ENCODE assay signal across 29 cellular contexts in genomic region chr6:77092971-77093370, GRCh38.
A peak's percentile ranks its signal among the peaks of the same experiment; 100 is the strongest.
DNase-seq lines count a peak whose midpoint lies in the region; ATAC-seq and TF ChIP-seq lines count a peak whose summit lies in the region.
"Had no signal": no experiment of that assay in that cellular context is flagged by ENCODE, and none has a peak within 500 bp of the region (broad histone marks: within the 10 kb centered on the region; RNA-seq: fewer than 3 reads in every experiment).

No MANE protein-coding gene starts in this region.

- H3K4me1 ChIP-seq in cardiac muscle cell (ENCODE audit: low read depth) (peaks cover 7% of the 10 kb centered on the region), right atrium auricular region (peaks cover 0 to 2% of the 10 kb centered on the region in 2 donors)
- H3K4me1 ChIP-seq: BLaER1 treated with 17β-estradiol and CSF1 and Interleukin-3, amounts not matched to agents 10 nM and 100 nM; esophagus muscularis mucosa; spleen; transverse colon had no signal

- H3K27me3 ChIP-seq in cardiac muscle cell, result no peaks in the 10 kb centered on the region
- no peaks in the 10 kb centered on the region for H3K27me3 ChIP-seq in right atrium auricular region
- no peaks in the 10 kb centered on the region for H3K27me3 ChIP-seq in brain microvascular endothelial cell (replicated peaks)
- H3K27me3 ChIP-seq: BLaER1 treated with 17β-estradiol and CSF1 and Interleukin-3, amounts not matched to agents 10 nM and 100 nM; esophagus muscularis mucosa; hepatocyte; spleen; transverse colon had no signal

- no peak for ATAC-seq in natural killer cell treated with Interleukin-12 subunit alpha and Interleukin-12 subunit beta and Interleukin-15 and Interleukin-18, amount 100 ng/mL, for 72 hours
- ATAC-seq: GM23338; left ventricle myocardium superior; stimulated activated naive CD8-positive, alpha-beta T cell treated with anti-CD3 and anti-CD28 coated beads, Interleukin-15, amount 100 ng/mL, for 72 hours had no signal

- H3K4me1 Mint-ChIP-seq in natural killer cell treated with Interleukin-12 subunit alpha and Interleukin-12 subunit beta and Interleukin-15 and Interleukin-18, amount 100 ng/mL, for 72 hours (ENCODE audit: low read depth in 2 of 2), result no peaks in the 10 kb centered on the region
- H3K4me1 Mint-ChIP-seq: stimulated activated naive CD8-positive, alpha-beta T cell treated with anti-CD3 and anti-CD28 coated beads, Interleukin-15, amount 100 ng/mL, for 72 hours had no signal

- no peak overlapping the region for H3K4me3 Mint-ChIP-seq in natural killer cell treated with Interleukin-12 subunit alpha and Interleukin-12 subunit beta and Interleukin-15 and Interleukin-18, amount 100 ng/mL, for 72 hours
- H3K4me3 Mint-ChIP-seq: activated CD4-positive, alpha-beta memory T cell treated with anti-CD3 and anti-CD28 coated beads for 36 hours; GM23338; stimulated activated naive CD8-positive, alpha-beta T cell treated with anti-CD3 and anti-CD28 coated beads, Interleukin-15, amount 100 ng/mL, for 72 hours had no signal

- H3K36me3 Mint-ChIP-seq in natural killer cell treated with Interleukin-12 subunit alpha and Interleukin-12 subunit beta and Interleukin-15 and Interleukin-18, amount 100 ng/mL, for 72 hours, result peaks cover 9% of the 10 kb centered on the region
- H3K36me3 Mint-ChIP-seq: activated CD4-positive, alpha-beta memory T cell treated with anti-CD3 and anti-CD28 coated beads for 36 hours had no signal

- peak in 1 of 2 donors; percentile 70 for DNase-seq in cardiac muscle cell (ENCODE audit: low read depth in 1 of 2, low spot score in 1 of 2)
- no peak for DNase-seq in right atrium auricular region (ENCODE audit: low spot score)
- DNase-seq in brain microvascular endothelial cell, result peak; percentile 68
- peak; percentile 5 for DNase-seq in hepatic stellate cell (ENCODE audit: low spot score)
- DNase-seq in cortex of kidney (lab: John Stamatoyannopoulos, UW), result no peak
- DNase-seq in dedifferentiated amniotic fluid mesenchymal stem cell (ENCODE audit: extremely low spot score), result no peak
- DNase-seq in DMS53 treated with DMSO at 0.1 percent for 48 hours (lab: John Stamatoyannopoulos, UW; ENCODE audit: unreplicated experiment), result no peak
- no peak for DNase-seq in natural killer cell treated with Interleukin-12 subunit alpha and Interleukin-12 subunit beta and Interleukin-15 and Interleukin-18, amount 100 ng/mL, for 72 hours (ENCODE audit: low spot score)
- DNase-seq: activated CD4-positive, alpha-beta memory T cell treated with anti-CD3 and anti-CD28 coated beads for 36 hours; activated CD4-positive, CD25-positive, alpha-beta regulatory T cell; activated gamma-delta T cell treated with Interleukin-2 at 50 U/mL for 16 hours; activated T-cell treated with anti-CD3 and anti-CD28 coated beads for 4 hours; amniotic stem cell; effector CD8-positive, alpha-beta T cell; left ventricle myocardium superior; NCI-H1092 treated with DMSO at 0.1 percent for 48 hours; NCI-H2107; NCI-H510A; RPMI8226; spleen; stimulated activated CD4-positive, alpha-beta T cell treated with anti-CD3 and anti-CD28 coated beads, Interleukin-4, amount 100 ng/mL, for 4 hours; stimulated activated naive CD8-positive, alpha-beta T cell treated with anti-CD3 and anti-CD28 coated beads, Interleukin-15, amount 100 ng/mL, for 72 hours; T1000; transverse colon had no signal

- TF ChIP-seq CTCF in cardiac muscle cell (IDR thresholded peaks at IDR 0.05; ENCODE audit: low read depth, low read length) (no peak), right atrium auricular region (IDR thresholded peaks at IDR 0.05) (no peak), brain microvascular endothelial cell (IDR thresholded peaks at IDR 0.05; ENCODE audit: low read depth, low read length, missing control alignments) (no peak)

- H3K36me3 ChIP-seq in cardiac muscle cell (no peaks in the 10 kb centered on the region), right atrium auricular region (no peaks in the 10 kb centered on the region), brain microvascular endothelial cell (replicated peaks) (no peaks in the 10 kb centered on the region)
- H3K36me3 ChIP-seq: BLaER1 treated with 17β-estradiol and CSF1 and Interleukin-3, amounts not matched to agents 10 nM and 100 nM; esophagus muscularis mucosa; spleen; transverse colon had no signal

- H3K9me3 Mint-ChIP-seq in natural killer cell treated with Interleukin-12 subunit alpha and Interleukin-12 subunit beta and Interleukin-15 and Interleukin-18, amount 100 ng/mL, for 72 hours, result peaks cover 23% of the 10 kb centered on the region
- H3K9me3 Mint-ChIP-seq: activated CD4-positive, alpha-beta memory T cell treated with anti-CD3 and anti-CD28 coated beads for 36 hours; GM23338 had no signal

- no peaks in the 10 kb centered on the region for H3K27me3 Mint-ChIP-seq in natural killer cell treated with Interleukin-12 subunit alpha and Interleukin-12 subunit beta and Interleukin-15 and Interleukin-18, amount 100 ng/mL, for 72 hours
- H3K27me3 Mint-ChIP-seq: activated CD4-positive, alpha-beta memory T cell treated with anti-CD3 and anti-CD28 coated beads for 36 hours; stimulated activated naive CD8-positive, alpha-beta T cell treated with anti-CD3 and anti-CD28 coated beads, Interleukin-15, amount 100 ng/mL, for 72 hours had no signal

- H3K9me3 ChIP-seq in cardiac muscle cell (ENCODE audit: low read depth), result no peaks in the 10 kb centered on the region
- H3K9me3 ChIP-seq in right atrium auricular region, result no peaks in the 10 kb centered on the region
- H3K9me3 ChIP-seq: BLaER1 treated with 17β-estradiol and CSF1 and Interleukin-3, amounts not matched to agents 10 nM and 100 nM; esophagus muscularis mucosa; transverse colon had no signal

- H3K27ac Mint-ChIP-seq in natural killer cell treated with Interleukin-12 subunit alpha and Interleukin-12 subunit beta and Interleukin-15 and Interleukin-18, amount 100 ng/mL, for 72 hours, result no peak overlapping the region
- H3K27ac Mint-ChIP-seq: activated CD4-positive, alpha-beta memory T cell treated with anti-CD3 and anti-CD28 coated beads for 36 hours; GM23338; stimulated activated naive CD8-positive, alpha-beta T cell treated with anti-CD3 and anti-CD28 coated beads, Interleukin-15, amount 100 ng/mL, for 72 hours had no signal

- H3K27ac ChIP-seq in cardiac muscle cell (peak overlapping the region; percentile 72), right atrium auricular region (no peak overlapping the region), brain microvascular endothelial cell (peak overlapping the region; percentile 9)
- H3K27ac ChIP-seq: 22Rv1; BLaER1 treated with 17β-estradiol and CSF1 and Interleukin-3, amounts not matched to agents 10 nM and 100 nM; esophagus muscularis mucosa; hepatocyte; spleen; transverse colon had no signal

- H3K4me3 ChIP-seq in cardiac muscle cell (no peak overlapping the region), right atrium auricular region (no peak overlapping the region), brain microvascular endothelial cell (ENCODE audit: low read depth, low read length) (no peak overlapping the region)
- H3K4me3 ChIP-seq: BLaER1 treated with 17β-estradiol and CSF1 and Interleukin-3, amounts not matched to agents 10 nM and 100 nM; esophagus muscularis mucosa; GM23338; hepatocyte; spleen; transverse colon had no signal

- in situ Hi-C loops in brain microvascular endothelial cell (cut with HindIII; ENCODE audit: low pct_ligation_motif_present, low sequenced_read_pairs), result no loop called here

Comparison
In these comparisons a context has a peak if more than half of its experiments do, and no peak if none do; other contexts are left out.
1. H3K27ac ChIP-seq: peak in cardiac muscle cell (single experiment) and brain microvascular endothelial cell (single experiment); none in right atrium auricular region (0 of 2).
2. DNase-seq: peak in brain microvascular endothelial cell (single experiment) and hepatic stellate cell (single experiment); none in right atrium auricular region (single experiment), cortex of kidney (single experiment), dedifferentiated amniotic fluid mesenchymal stem cell (single experiment), DMS53 treated with DMSO at 0.1 percent for 48 hours (single experiment) and natural killer cell treated with Interleukin-12 subunit alpha and Interleukin-12 subunit beta and Interleukin-15 and Interleukin-18, amount 100 ng/mL, for 72 hours (single experiment).